ENCODE assay signal across 13 cellular contexts in the genomic region with DNA sequence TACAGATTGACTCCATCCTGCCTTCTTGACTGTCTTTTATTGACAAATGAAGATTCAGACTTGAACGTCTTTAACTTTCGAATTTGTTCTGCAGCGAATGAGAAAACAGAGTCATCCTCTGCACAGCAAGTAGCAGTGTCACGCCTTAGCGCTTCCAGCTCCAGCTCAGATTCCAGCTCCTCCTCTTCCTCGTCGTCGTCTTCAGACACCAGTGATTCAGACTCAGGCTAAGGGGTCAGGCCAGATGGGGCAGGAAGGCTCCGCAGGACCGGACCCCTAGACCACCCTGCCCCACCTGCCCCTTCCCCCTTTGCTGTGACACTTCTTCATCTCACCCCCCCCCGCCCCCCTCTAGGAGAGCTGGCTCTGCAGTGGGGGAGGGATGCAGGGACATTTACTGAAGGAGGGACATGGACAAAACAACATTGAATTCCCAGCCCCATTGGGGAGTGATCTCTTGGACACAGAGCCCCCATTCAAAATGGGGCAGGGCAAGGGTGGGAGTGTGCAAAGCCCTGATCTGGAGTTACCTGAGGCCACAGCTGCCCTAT. TPM values are rescaled to one million over a fixed set of nuclear protein-coding genes. Genes with fewer than 3 reads are reported as not detected.
DNase-seq lines count a peak whose midpoint lies in the region; ATAC-seq and TF ChIP-seq lines count a peak whose summit lies in the region.
"Had no signal": no experiment of that assay in that cellular context is flagged by ENCODE, and none has a peak within 500 bp of the region (broad histone marks: within the 10 kb centered on the region; RNA-seq: fewer than 3 reads in every experiment).

No MANE protein-coding gene starts in this region.

- H3K36me3 ChIP-seq in mesenchymal stem cell (ENCODE audit: control insufficient read depth in 1 of 2, insufficient read depth in 2 of 2, low read depth in 1 of 2, low read length in 2 of 2), result peaks cover 50 to 89% of the 10 kb centered on the region in 2 experiments

- ATAC-seq in WTC11 (no peak), HG03097 (IDR thresholded peaks at IDR 0.05; ENCODE audit: low FRiP score, unreplicated experiment) (no peak)
- ATAC-seq: gastroesophageal sphincter had no signal

- H3K79me1 ChIP-seq in mesenchymal stem cell (replicated peaks; ENCODE audit: low read length, poor library complexity, severe bottlenecking), result no peaks in the 10 kb centered on the region

- no peak overlapping the region for H3K18ac ChIP-seq in mesenchymal stem cell (ENCODE audit: low read depth in 1 of 2, low read length in 2 of 2)

- POLR2A ChIA-PET in WTC11 (lab: Charles Lee), result interaction anchor here (1.0 to 6.5 kb wide), 2 partner anchors 10 to 86 kb away, joined by 4 to 146 read pairs; a partner anchor contains a TSS

- no peak overlapping the region for H2AK5ac ChIP-seq in mesenchymal stem cell (ENCODE audit: low read length, severe bottlenecking)

- H3K4me3 ChIP-seq in AG10803 (ENCODE audit: low read length), result no peak overlapping the region
- no peak overlapping the region for H3K4me3 ChIP-seq in mesenchymal stem cell (ENCODE audit: insufficient read depth in 1 of 2, low read depth in 1 of 2, low read length in 2 of 2)
- H3K4me3 ChIP-seq: adrenal gland, gastroesophageal sphincter had no signal

- H2BK5ac ChIP-seq in mesenchymal stem cell (ENCODE audit: low read depth, low read length, poor library complexity, severe bottlenecking), result no peak overlapping the region

- H3K9ac ChIP-seq in mesenchymal stem cell (ENCODE audit: low read length), result peak overlapping the region; percentile 49

- peaks cover 42% of the 10 kb centered on the region for H3K4me1 Mint-ChIP-seq in WTC11

- no peak overlapping the region for H3K4ac ChIP-seq in mesenchymal stem cell (ENCODE audit: low read depth in 1 of 2, low read length in 2 of 2)

- no peak overlapping the region for H2AFZ ChIP-seq in mesenchymal stem cell (ENCODE audit: low read depth, low read length)

- no peak overlapping the region for H2BK15ac ChIP-seq in mesenchymal stem cell (ENCODE audit: low read depth, poor library complexity, severe bottlenecking)

- H2BK12ac ChIP-seq in mesenchymal stem cell (ENCODE audit: low read length in 2 of 2), result no peak overlapping the region

- H3K4me2 ChIP-seq in mesenchymal stem cell (ENCODE audit: low read length, poor library complexity, severe bottlenecking), result no peak overlapping the region

- H3K27me3 Mint-ChIP-seq in WTC11 (ENCODE audit: low read depth), result no peaks in the 10 kb centered on the region

- TF ChIP-seq CTCF in AG10803 (conservative IDR thresholded peaks at IDR 0.05; ENCODE audit: low read length), result no peak
- TF ChIP-seq CTCF in WTC11 (IDR thresholded peaks at IDR 0.05), result no peak

- no peaks in the 10 kb centered on the region for H3K9me3 ChIP-seq in mesenchymal stem cell (ENCODE audit: control insufficient read depth, low read length)
- H3K9me3 ChIP-seq: adrenal gland, BE2C, gastroesophageal sphincter had no signal

- DNase-seq in AG10803 (ENCODE audit: low read depth), result peak; percentile 4
- DNase-seq in EL, result peak; percentile 8
- no peak for DNase-seq in WTC11 (ENCODE audit: low spot score)
- DNase-seq in mesenchymal stem cell, result no peak
- no peak for DNase-seq in germinal center (ENCODE audit: low spot score)
- no peak for DNase-seq in NCI-H1092 (lab: John Stamatoyannopoulos, UW)
- no peak for DNase-seq in NCI-H774 (lab: John Stamatoyannopoulos, UW)
- DNase-seq: activated CD4-positive, CD25-positive, alpha-beta regulatory T cell treated with anti-CD3 and anti-CD28 coated beads, Interleukin-2, amount 50 U/mL, for 72 hours; BE2C had no signal

- CTCF ChIA-PET in WTC11 (lab: Charles Lee), result interaction anchor here (0.6 to 6.9 kb wide), 7 partner anchors 9 to 143 kb away, joined by 3 to 128 read pairs (median 4); a partner anchor contains a TSS

- H2BK120ac ChIP-seq in mesenchymal stem cell (ENCODE audit: low read depth, low read length), result no peak overlapping the region

- WGBS in mesenchymal stem cell, result 81% methylated on average over 8 of the region's 11 CpGs

- H4K91ac ChIP-seq in mesenchymal stem cell (ENCODE audit: low read length), result no peak overlapping the region

- H3K4me1 ChIP-seq in mesenchymal stem cell (ENCODE audit: control insufficient read depth, insufficient read depth, low read depth, low read length), result peaks cover 21% of the 10 kb centered on the region
- H3K4me1 ChIP-seq: BE2C had no signal

- H3K14ac ChIP-seq in mesenchymal stem cell (ENCODE audit: low read length in 2 of 2), result no peak overlapping the region

- H3K4me3 Mint-ChIP-seq in WTC11, result no peak overlapping the region
- H3K4me3 Mint-ChIP-seq: T-helper 1 cell treated with Interleukin-12 subunit alpha and Interleukin-12 subunit beta and Interleukin-4 antibody, amounts not matched to agents 30 μg/mL and 1 μg/mL, for 36 hours had no signal

- peak overlapping the region; percentile 37 for H3K27ac ChIP-seq in mesenchymal stem cell (ENCODE audit: low read length, poor library complexity, severe bottlenecking)

- H3K27me3 ChIP-seq in mesenchymal stem cell (ENCODE audit: control insufficient read depth in 1 of 2, insufficient read depth in 1 of 2, low read length in 2 of 2), result no peaks in the 10 kb centered on the region
- H3K27me3 ChIP-seq: adrenal gland, BE2C, gastroesophageal sphincter had no signal

- no peaks in the 10 kb centered on the region for H3K9me3 Mint-ChIP-seq in WTC11
- H3K9me3 Mint-ChIP-seq: T-helper 1 cell treated with Interleukin-12 subunit alpha and Interleukin-12 subunit beta and Interleukin-4 antibody, amounts not matched to agents 30 μg/mL and 1 μg/mL, for 36 hours had no signal

- no peak overlapping the region for H3K23ac ChIP-seq in mesenchymal stem cell (ENCODE audit: low read length in 2 of 2)

- H3K36me3 Mint-ChIP-seq in WTC11, result peaks cover 66% of the 10 kb centered on the region

- peak overlapping the region; percentile 55; the same call in 1 of the 2 replicates for H3K27ac Mint-ChIP-seq in WTC11
- H3K27ac Mint-ChIP-seq: T-helper 1 cell treated with Interleukin-12 subunit alpha and Interleukin-12 subunit beta and Interleukin-4 antibody, amounts not matched to agents 30 μg/mL and 1 μg/mL, for 36 hours had no signal

- no peak overlapping the region for H4K8ac ChIP-seq in mesenchymal stem cell (ENCODE audit: low read length)

TF ChIP-seq in WTC11, 78 proteins besides CTCF, POLR2A, EP300 and RAD21:
- no peak for TF ChIP-seq TEAD1 (CRISPR knock-in tag; IDR thresholded peaks at IDR 0.05)
- TF ChIP-seq, protein P1, sequence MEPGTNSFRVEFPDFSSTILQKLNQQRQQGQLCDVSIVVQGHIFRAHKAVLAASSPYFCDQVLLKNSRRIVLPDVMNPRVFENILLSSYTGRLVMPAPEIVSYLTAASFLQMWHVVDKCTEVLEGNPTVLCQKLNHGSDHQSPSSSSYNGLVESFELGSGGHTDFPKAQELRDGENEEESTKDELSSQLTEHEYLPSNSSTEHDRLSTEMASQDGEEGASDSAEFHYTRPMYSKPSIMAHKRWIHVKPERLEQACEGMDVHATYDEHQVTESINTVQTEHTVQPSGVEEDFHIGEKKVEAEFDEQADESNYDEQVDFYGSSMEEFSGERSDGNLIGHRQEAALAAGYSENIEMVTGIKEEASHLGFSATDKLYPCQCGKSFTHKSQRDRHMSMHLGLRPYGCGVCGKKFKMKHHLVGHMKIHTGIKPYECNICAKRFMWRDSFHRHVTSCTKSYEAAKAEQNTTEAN (CRISPR knock-in tag; IDR thresholded peaks at IDR 0.05), result no peak
- no peak for TF ChIP-seq ZNF138 (CRISPR knock-in tag; conservative IDR thresholded peaks at IDR 0.05)
- TF ChIP-seq, protein P2, sequence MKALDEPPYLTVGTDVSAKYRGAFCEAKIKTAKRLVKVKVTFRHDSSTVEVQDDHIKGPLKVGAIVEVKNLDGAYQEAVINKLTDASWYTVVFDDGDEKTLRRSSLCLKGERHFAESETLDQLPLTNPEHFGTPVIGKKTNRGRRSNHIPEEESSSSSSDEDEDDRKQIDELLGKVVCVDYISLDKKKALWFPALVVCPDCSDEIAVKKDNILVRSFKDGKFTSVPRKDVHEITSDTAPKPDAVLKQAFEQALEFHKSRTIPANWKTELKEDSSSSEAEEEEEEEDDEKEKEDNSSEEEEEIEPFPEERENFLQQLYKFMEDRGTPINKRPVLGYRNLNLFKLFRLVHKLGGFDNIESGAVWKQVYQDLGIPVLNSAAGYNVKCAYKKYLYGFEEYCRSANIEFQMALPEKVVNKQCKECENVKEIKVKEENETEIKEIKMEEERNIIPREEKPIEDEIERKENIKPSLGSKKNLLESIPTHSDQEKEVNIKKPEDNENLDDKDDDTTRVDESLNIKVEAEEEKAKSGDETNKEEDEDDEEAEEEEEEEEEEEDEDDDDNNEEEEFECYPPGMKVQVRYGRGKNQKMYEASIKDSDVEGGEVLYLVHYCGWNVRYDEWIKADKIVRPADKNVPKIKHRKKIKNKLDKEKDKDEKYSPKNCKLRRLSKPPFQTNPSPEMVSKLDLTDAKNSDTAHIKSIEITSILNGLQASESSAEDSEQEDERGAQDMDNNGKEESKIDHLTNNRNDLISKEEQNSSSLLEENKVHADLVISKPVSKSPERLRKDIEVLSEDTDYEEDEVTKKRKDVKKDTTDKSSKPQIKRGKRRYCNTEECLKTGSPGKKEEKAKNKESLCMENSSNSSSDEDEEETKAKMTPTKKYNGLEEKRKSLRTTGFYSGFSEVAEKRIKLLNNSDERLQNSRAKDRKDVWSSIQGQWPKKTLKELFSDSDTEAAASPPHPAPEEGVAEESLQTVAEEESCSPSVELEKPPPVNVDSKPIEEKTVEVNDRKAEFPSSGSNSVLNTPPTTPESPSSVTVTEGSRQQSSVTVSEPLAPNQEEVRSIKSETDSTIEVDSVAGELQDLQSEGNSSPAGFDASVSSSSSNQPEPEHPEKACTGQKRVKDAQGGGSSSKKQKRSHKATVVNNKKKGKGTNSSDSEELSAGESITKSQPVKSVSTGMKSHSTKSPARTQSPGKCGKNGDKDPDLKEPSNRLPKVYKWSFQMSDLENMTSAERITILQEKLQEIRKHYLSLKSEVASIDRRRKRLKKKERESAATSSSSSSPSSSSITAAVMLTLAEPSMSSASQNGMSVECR (CRISPR knock-in tag; IDR thresholded peaks at IDR 0.05; ENCODE audit: borderline replicate concordance), result no peak

RNA-seq across cellular contexts. Expression of a gene that starts 12.2 kb away (rescaled TPM):
- 206 to 222 TPM (median 214 TPM) in 3 replicates for total RNA-seq in WTC11 (2021)
- 132 TPM for polyA plus RNA-seq in mesenchymal stem cell (2013, experiment 1 of 2)
- 129 TPM for polyA plus RNA-seq in mesenchymal stem cell (2013, experiment 2 of 2)

RNA-seq across cellular contexts. Expression of a gene that starts 27.7 kb away (rescaled TPM):
- 6.0 to 9.3 TPM (median 6.6 TPM) in 3 replicates for total RNA-seq in WTC11 (2021)
- 12.4 TPM for polyA plus RNA-seq in mesenchymal stem cell (2013, experiment 1 of 2)
- 12.7 TPM for polyA plus RNA-seq in mesenchymal stem cell (2013, experiment 2 of 2)

RNA-seq across cellular contexts. Expression of a gene that starts 28.8 kb away (rescaled TPM):
- 13.6 to 24.6 TPM (median 24.4 TPM) in 3 replicates for total RNA-seq in WTC11 (2021)
- polyA plus RNA-seq in mesenchymal stem cell (2013, experiment 1 of 2), result 0.22 TPM
- 0.04 TPM for polyA plus RNA-seq in mesenchymal stem cell (2013, experiment 2 of 2)

RNA-seq across cellular contexts. Expression of a gene that starts 39.7 kb away (rescaled TPM):
- 1.1 to 2.7 TPM (median 2.3 TPM) in 3 replicates for total RNA-seq in WTC11 (2021)
- 1.5 TPM for polyA plus RNA-seq in mesenchymal stem cell (2013, experiment 1 of 2)
- polyA plus RNA-seq in mesenchymal stem cell (2013, experiment 2 of 2), result 1.7 TPM

Comparison
In these comparisons a context has a peak if more than half of its experiments do, and no peak if none do; other contexts are left out.
1. DNase-seq: peak in AG10803 (single experiment) and EL (single experiment); none in WTC11 (single experiment), mesenchymal stem cell (single experiment), germinal center (single experiment), NCI-H1092 (single experiment) and NCI-H774 (single experiment).